ENCODE assay signal across 23 cellular contexts in the genomic region with DNA sequence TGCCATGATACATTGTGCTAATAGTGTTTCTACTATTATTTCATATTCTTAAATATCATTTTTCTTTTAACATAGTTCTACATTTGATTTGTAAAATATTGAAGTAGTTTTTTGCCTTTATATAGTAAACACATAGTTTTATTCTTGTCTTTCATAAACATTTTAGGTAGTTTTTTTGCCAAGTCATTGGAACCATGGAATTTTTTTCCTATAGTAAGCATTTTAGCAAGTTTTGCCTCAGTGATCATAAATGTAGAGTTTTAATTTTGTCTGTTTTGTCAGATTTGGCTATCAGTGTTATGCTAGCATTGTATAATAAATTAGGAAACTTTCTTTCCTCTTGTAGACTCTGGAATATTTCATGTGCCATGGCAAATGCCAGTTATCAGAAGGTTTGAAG.
"Had no signal": no experiment of that assay in that cellular context is flagged by ENCODE, and none has a peak within 500 bp of the region (broad histone marks: within the 10 kb centered on the region; RNA-seq: fewer than 3 reads in every experiment).

No MANE protein-coding gene starts in this region.

- H3K27me3 ChIP-seq: dorsolateral prefrontal cortex, esophagus muscularis mucosa, foreskin keratinocyte, gastrocnemius medialis, heart right ventricle, left lung had no signal

- H3K9me3 ChIP-seq: esophagus muscularis mucosa, gastrocnemius medialis, left lung, lower lobe of right lung had no signal

- H3K4me3 ChIP-seq: coronary artery, dorsolateral prefrontal cortex, esophagus muscularis mucosa, gastrocnemius medialis, heart right ventricle, left lung, lower lobe of right lung had no signal

- DNase-seq: dermis blood vessel endothelial cell; dorsolateral prefrontal cortex; effector CD4-positive, alpha-beta T cell; effector memory CD4-positive, alpha-beta T cell; foreskin keratinocyte; gastrocnemius medialis; glutamatergic neuron; head of caudate nucleus; heart right ventricle; hippocampal formation; left cardiac atrium; left lung; left ventricle myocardium superior; lower lobe of right lung; mesendoderm; midbrain; naive thymus-derived CD4-positive, alpha-beta T cell had no signal

- H3K27ac ChIP-seq: coronary artery, dorsolateral prefrontal cortex, esophagus muscularis mucosa, foreskin keratinocyte, gastrocnemius medialis, heart right ventricle, left lung, lower lobe of right lung had no signal

- H3K36me3 ChIP-seq: esophagus muscularis mucosa, gastrocnemius medialis, heart right ventricle, left lung, lower lobe of right lung had no signal

- FAIRE-seq: colon, endothelial cell of umbilical vein, islet of Langerhans, keratinocyte had no signal

- ATAC-seq: foreskin keratinocyte; gastrocnemius medialis; heart right ventricle; left cardiac atrium; left lung; left ventricle myocardium superior; lower lobe of right lung; naive thymus-derived CD4-positive, alpha-beta T cell had no signal

- H3K4me1 ChIP-seq: esophagus muscularis mucosa, foreskin keratinocyte, gastrocnemius medialis, left lung, lower lobe of right lung had no signal
